In genomic region chr22:29044657-29045176, GRCh38 we compare ENCODE assay signal across 13 cellular contexts. TPM values are rescaled to one million over a fixed set of nuclear protein-coding genes. Genes with fewer than 3 reads are reported as not detected.
DNase-seq lines count a peak whose midpoint lies in the region; ATAC-seq and TF ChIP-seq lines count a peak whose summit lies in the region.
"Had no signal": no experiment of that assay in that cellular context is flagged by ENCODE, and none has a peak within 500 bp of the region (broad histone marks: within the 10 kb centered on the region; RNA-seq: fewer than 3 reads in every experiment).

No MANE protein-coding gene starts in this region.

- no peak overlapping the region for H3K4me3 ChIP-seq in choroid plexus epithelial cell (ENCODE audit: low read depth, low read length)
- no peak overlapping the region for H3K4me3 ChIP-seq in liver (ENCODE audit: low read depth in 1 of 3, low read length in 3 of 3)
- no peak overlapping the region for H3K4me3 ChIP-seq in urinary bladder (ENCODE audit: low read depth, low read length)
- H3K4me3 ChIP-seq: lung had no signal

- no peak overlapping the region for H3K9ac ChIP-seq in liver (ENCODE audit: low read depth in 1 of 2, low read length in 2 of 2)

- DNase-seq in M059J (ENCODE audit: low read depth) (peak; percentile 83), choroid plexus epithelial cell (ENCODE audit: low read depth) (peak; percentile 81), left colon (no peak)
- no peak for DNase-seq in activated naive CD4-positive, alpha-beta T cell treated with anti-CD3 and anti-CD28 coated beads, Interleukin-2, amount 10 ng/mL, durations not matched to agents 7 days and 5 days
- no peak for DNase-seq in activated T-helper 2 cell treated with anti-CD3 and anti-CD28 coated beads, Interferon-gamma antibody, Interleukin-2, Interleukin-4, amounts not matched to agents 10 μg/mL and 5 μg/mL and 100 μg/mL, durations not matched to agents 14 hours and 24 hours and 36 hours (ENCODE audit: low spot score)
- DNase-seq: activated T-cell treated with anti-CD3 and anti-CD28 coated beads, Interleukin-2, amount 50 U/mL, for 4 hours; NCI-H82 had no signal

- 69% methylated on average over 13 of the region's 13 CpGs for WGBS in liver
- WGBS in urinary bladder = 68% methylated on average over 13 of the region's 13 CpGs

- intact Hi-C loops in left colon (cut with DNase I, micrococcal nuclease) = no loop called here
- intact Hi-C loops in activated T-helper 2 cell treated with anti-CD3 and anti-CD28 coated beads, Interferon-gamma antibody, Interleukin-2, Interleukin-4, amounts not matched to agents 10 μg/mL and 5 μg/mL and 100 μg/mL, durations not matched to agents 14 hours and 24 hours and 36 hours (cut with micrococcal nuclease) = loop anchor here (5.0 kb wide), 1 partner anchor 442 kb away; no protein-coding TSS in a partner anchor

- H3K4me3 Mint-ChIP-seq in activated naive CD4-positive, alpha-beta T cell treated with anti-CD3 and anti-CD28 coated beads, Interleukin-2, amount 10 ng/mL, durations not matched to agents 7 days and 5 days = no peak overlapping the region
- H3K4me3 Mint-ChIP-seq in activated T-helper 2 cell treated with anti-CD3 and anti-CD28 coated beads, Interferon-gamma antibody, Interleukin-2, Interleukin-4, amounts not matched to agents 10 μg/mL and 5 μg/mL and 100 μg/mL, durations not matched to agents 14 hours and 24 hours and 36 hours (ENCODE audit: low read depth) = no peak overlapping the region
- H3K4me3 Mint-ChIP-seq: activated T-cell treated with anti-CD3 and anti-CD28 coated beads, Interleukin-2, amount 50 U/mL, for 4 hours had no signal

- peaks cover 0 to 28% (median 11%) of the 10 kb centered on the region in 4 donors for H3K36me3 ChIP-seq in liver (ENCODE audit: control insufficient read depth in 4 of 4, insufficient read depth in 3 of 4, low read depth in 1 of 4, low read length in 3 of 4)
- H3K36me3 ChIP-seq in urinary bladder (ENCODE audit: insufficient read depth) = peaks cover 2% of the 10 kb centered on the region

- H3K36me3 Mint-ChIP-seq in activated naive CD4-positive, alpha-beta T cell treated with anti-CD3 and anti-CD28 coated beads, Interleukin-2, amount 10 ng/mL, durations not matched to agents 7 days and 5 days = no peaks in the 10 kb centered on the region
- H3K36me3 Mint-ChIP-seq in activated T-helper 2 cell treated with anti-CD3 and anti-CD28 coated beads, Interferon-gamma antibody, Interleukin-2, Interleukin-4, amounts not matched to agents 10 μg/mL and 5 μg/mL and 100 μg/mL, durations not matched to agents 14 hours and 24 hours and 36 hours (ENCODE audit: low read depth) = no peaks in the 10 kb centered on the region

- peak in 1 of 2 donors; percentile 54 for TF ChIP-seq RAD21 in liver (IDR thresholded peaks at IDR 0.05)

- H3K27ac ChIP-seq in liver (ENCODE audit: low read depth in 1 of 2, low read length in 2 of 2) = peak overlapping the region; percentile 63 to 80
- H3K27ac ChIP-seq in urinary bladder (ENCODE audit: low read depth) = peak overlapping the region; percentile 11

- no peak overlapping the region for H3K27ac Mint-ChIP-seq in activated naive CD4-positive, alpha-beta T cell treated with anti-CD3 and anti-CD28 coated beads, Interleukin-2, amount 10 ng/mL, durations not matched to agents 7 days and 5 days
- H3K27ac Mint-ChIP-seq in activated T-helper 2 cell treated with anti-CD3 and anti-CD28 coated beads, Interferon-gamma antibody, Interleukin-2, Interleukin-4, amounts not matched to agents 10 μg/mL and 5 μg/mL and 100 μg/mL, durations not matched to agents 14 hours and 24 hours and 36 hours = no peak overlapping the region

- TF ChIP-seq POLR2A in GM18505 (IDR thresholded peaks at IDR 0.05; ENCODE audit: borderline replicate concordance, extremely low read depth, insufficient read depth, insufficient read length) = no peak

- CTCF ChIA-PET in activated naive CD4-positive, alpha-beta T cell treated with anti-CD3 and anti-CD28 coated beads, Interleukin-2, amount 10 ng/mL, durations not matched to agents 7 days and 5 days (lab: Charles Lee) = interaction anchor here (1.0 kb wide), 1 partner anchor 444 kb away, joined by 3 read pairs; no protein-coding TSS in a partner anchor

- no peak for TF ChIP-seq CTCF in choroid plexus epithelial cell (conservative IDR thresholded peaks at IDR 0.05; ENCODE audit: low read depth, low read length)
- TF ChIP-seq CTCF in liver (IDR thresholded peaks at IDR 0.05; ENCODE audit: low read depth, low read length, missing input control) = no peak

- H3K4me1 ChIP-seq in liver (ENCODE audit: control insufficient read depth in 4 of 4, insufficient read depth in 4 of 4, low read length in 3 of 4) (peaks cover 0 to 20% (median 15%) of the 10 kb centered on the region in 4 donors), urinary bladder (ENCODE audit: insufficient read depth) (no peaks in the 10 kb centered on the region)

- H3K9me3 ChIP-seq in liver (ENCODE audit: control insufficient read depth in 4 of 4, low read length in 3 of 4) = no peaks in the 10 kb centered on the region

- no peaks in the 10 kb centered on the region for H3K9me3 Mint-ChIP-seq in activated naive CD4-positive, alpha-beta T cell treated with anti-CD3 and anti-CD28 coated beads, Interleukin-2, amount 10 ng/mL, durations not matched to agents 7 days and 5 days
- no peaks in the 10 kb centered on the region for H3K9me3 Mint-ChIP-seq in activated T-helper 2 cell treated with anti-CD3 and anti-CD28 coated beads, Interferon-gamma antibody, Interleukin-2, Interleukin-4, amounts not matched to agents 10 μg/mL and 5 μg/mL and 100 μg/mL, durations not matched to agents 14 hours and 24 hours and 36 hours
- H3K9me3 Mint-ChIP-seq: activated T-cell treated with anti-CD3 and anti-CD28 coated beads, Interleukin-2, amount 50 U/mL, for 4 hours had no signal

- H3K4me1 Mint-ChIP-seq in activated naive CD4-positive, alpha-beta T cell treated with anti-CD3 and anti-CD28 coated beads, Interleukin-2, amount 10 ng/mL, durations not matched to agents 7 days and 5 days = no peaks in the 10 kb centered on the region
- no peaks in the 10 kb centered on the region for H3K4me1 Mint-ChIP-seq in activated T-helper 2 cell treated with anti-CD3 and anti-CD28 coated beads, Interferon-gamma antibody, Interleukin-2, Interleukin-4, amounts not matched to agents 10 μg/mL and 5 μg/mL and 100 μg/mL, durations not matched to agents 14 hours and 24 hours and 36 hours (ENCODE audit: low read depth)

- ATAC-seq in GM18505 (IDR thresholded peaks at IDR 0.05; ENCODE audit: unreplicated experiment) (no peak), left colon (no peak)
- ATAC-seq: activated T-cell treated with anti-CD3 and anti-CD28 coated beads, Interleukin-2, amount 50 U/mL, for 4 hours had no signal

- no peaks in the 10 kb centered on the region for H3K27me3 ChIP-seq in liver (ENCODE audit: control insufficient read depth in 4 of 4, insufficient read depth in 4 of 4, low read length in 3 of 4)

- H3K27me3 Mint-ChIP-seq in activated naive CD4-positive, alpha-beta T cell treated with anti-CD3 and anti-CD28 coated beads, Interleukin-2, amount 10 ng/mL, durations not matched to agents 7 days and 5 days = peaks cover 18% of the 10 kb centered on the region
- peaks cover 10% of the 10 kb centered on the region for H3K27me3 Mint-ChIP-seq in activated T-helper 2 cell treated with anti-CD3 and anti-CD28 coated beads, Interferon-gamma antibody, Interleukin-2, Interleukin-4, amounts not matched to agents 10 μg/mL and 5 μg/mL and 100 μg/mL, durations not matched to agents 14 hours and 24 hours and 36 hours (ENCODE audit: low read depth)

TF ChIP-seq in liver, 16 proteins besides CTCF, POLR2A, EP300 and RAD21 (continues in another document):
- TF ChIP-seq FOXA2 (IDR thresholded peaks at IDR 0.05) (no peak), EGR1 (IDR thresholded peaks at IDR 0.05; ENCODE audit: low read depth in 2 of 2) (peak in 1 of 2 donors; percentile 15), TAF1 (conservative IDR thresholded peaks at IDR 0.05) (no peak), HNF4A (conservative IDR thresholded peaks at IDR 0.05) (peak; percentile 87 to 92), MAX (IDR thresholded peaks at IDR 0.05) (peak; percentile 60), NR2F2 (IDR thresholded peaks at IDR 0.05) (no peak), JUND (IDR thresholded peaks at IDR 0.05) (peak; percentile 92 to 94), RXRA (IDR thresholded peaks at IDR 0.05) (peak; percentile 82 to 83)
- TF ChIP-seq, protein P1, sequence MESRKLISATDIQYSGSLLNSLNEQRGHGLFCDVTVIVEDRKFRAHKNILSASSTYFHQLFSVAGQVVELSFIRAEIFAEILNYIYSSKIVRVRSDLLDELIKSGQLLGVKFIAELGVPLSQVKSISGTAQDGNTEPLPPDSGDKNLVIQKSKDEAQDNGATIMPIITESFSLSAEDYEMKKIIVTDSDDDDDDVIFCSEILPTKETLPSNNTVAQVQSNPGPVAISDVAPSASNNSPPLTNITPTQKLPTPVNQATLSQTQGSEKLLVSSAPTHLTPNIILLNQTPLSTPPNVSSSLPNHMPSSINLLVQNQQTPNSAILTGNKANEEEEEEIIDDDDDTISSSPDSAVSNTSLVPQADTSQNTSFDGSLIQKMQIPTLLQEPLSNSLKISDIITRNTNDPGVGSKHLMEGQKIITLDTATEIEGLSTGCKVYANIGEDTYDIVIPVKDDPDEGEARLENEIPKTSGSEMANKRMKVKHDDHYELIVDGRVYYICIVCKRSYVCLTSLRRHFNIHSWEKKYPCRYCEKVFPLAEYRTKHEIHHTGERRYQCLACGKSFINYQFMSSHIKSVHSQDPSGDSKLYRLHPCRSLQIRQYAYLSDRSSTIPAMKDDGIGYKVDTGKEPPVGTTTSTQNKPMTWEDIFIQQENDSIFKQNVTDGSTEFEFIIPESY (IDR thresholded peaks at IDR 0.05) = no peak

RNA-seq across cellular contexts. Expression of gene C22orf31, which starts 16.9 kb away (rescaled TPM):
- total RNA-seq in M059J (2014; rRNA removed; shearing (Covaris generic)) = not detected in 2 replicates
- total RNA-seq in liver = under 1 TPM in 1 of 2 donors, not detected in 1; 0.14 TPM
- polyA plus RNA-seq in liver = not detected
- not detected for total RNA-seq in urinary bladder
- not detected for polyA plus RNA-seq in urinary bladder
- not detected for total RNA-seq in left colon
- total RNA-seq in activated T-helper 2 cell treated with anti-CD3 and anti-CD28 coated beads, Interferon-gamma antibody, Interleukin-2, Interleukin-4, amounts not matched to agents 10 μg/mL and 5 μg/mL and 100 μg/mL, durations not matched to agents 14 hours and 24 hours and 36 hours = not detected in 2 replicates
- total RNA-seq: activated T-cell treated with anti-CD3 and anti-CD28 coated beads, Interleukin-2, amount 50 U/mL, for 4 hours; lung; subcutaneous adipose tissue; T-helper 2 cell treated with Interferon-gamma antibody and Interleukin-4, amounts not matched to agents 100 ng/mL and 5 ng/mL, for 36 hours had no signal

RNA-seq across cellular contexts. Expression of gene KREMEN1, which starts 28.1 kb away (rescaled TPM):
- total RNA-seq in M059J (2014; rRNA removed; shearing (Covaris generic)) = 3.7 and 6.8 TPM in 2 replicates
- total RNA-seq in liver (10 to 100 TPM in 1 of 2 donors, 1 to 10 TPM in 1; 5.4 to 22.6 TPM), urinary bladder (10.1 TPM), left colon (10 to 100 TPM; 24.0 to 38.7 TPM)
- polyA plus RNA-seq in liver (1 to 10 TPM; 1.2 to 2.2 TPM), urinary bladder (16.7 TPM)
- total RNA-seq in activated T-helper 2 cell treated with anti-CD3 and anti-CD28 coated beads, Interferon-gamma antibody, Interleukin-2, Interleukin-4, amounts not matched to agents 10 μg/mL and 5 μg/mL and 100 μg/mL, durations not matched to agents 14 hours and 24 hours and 36 hours = 0.23 and 0.27 TPM in 2 replicates

Comparison
In these comparisons a context has a peak if more than half of its experiments do, and no peak if none do; other contexts are left out.
1. DNase-seq: peak in M059J (single experiment) and choroid plexus epithelial cell (single experiment); none in activated naive CD4-positive, alpha-beta T cell treated with anti-CD3 and anti-CD28 coated beads, Interleukin-2, amount 10 ng/mL, durations not matched to agents 7 days and 5 days (single experiment), left colon (0 of 2) and activated T-helper 2 cell treated with anti-CD3 and anti-CD28 coated beads, Interferon-gamma antibody, Interleukin-2, Interleukin-4, amounts not matched to agents 10 μg/mL and 5 μg/mL and 100 μg/mL, durations not matched to agents 14 hours and 24 hours and 36 hours (single experiment).